ENCODE assay signal across 20 cellular contexts in genomic region chr3:126354776-126355175, GRCh38. TPM values are rescaled to one million over a fixed set of nuclear protein-coding genes. Genes with fewer than 3 reads are reported as not detected.
DNase-seq lines count a peak whose midpoint lies in the region; ATAC-seq, FAIRE-seq and TF ChIP-seq lines count a peak whose summit lies in the region.
"Had no signal": no experiment of that assay in that cellular context is flagged by ENCODE, and none has a peak within 500 bp of the region (broad histone marks: within the 10 kb centered on the region; RNA-seq: fewer than 3 reads in every experiment).

No MANE protein-coding gene starts in this region.

- no peak for FAIRE-seq in pancreas (lab: Jason Lieb, UNC)
- no peak for FAIRE-seq in RCC 7860 (lab: Jason Lieb, UNC)
- FAIRE-seq: endometrium, islet of Langerhans had no signal

- TF ChIP-seq CTCF in left ventricle myocardium inferior (IDR thresholded peaks at IDR 0.05; ENCODE audit: borderline replicate concordance), result no peak
- no peak for TF ChIP-seq CTCF in pancreas (IDR thresholded peaks at IDR 0.05)
- no peak for TF ChIP-seq CTCF in transverse colon (IDR thresholded peaks at IDR 0.05)

- H3K4me3 ChIP-seq in adipocyte (ENCODE audit: low read length) (peak overlapping the region; percentile 92), left ventricle myocardium inferior (peak overlapping the region; percentile 87), pancreas (peak overlapping the region in 3 of 4 donors; percentile 83 to 95 (median 94)), transverse colon (no peak overlapping the region)

- H3K9me3 ChIP-seq in adipocyte (ENCODE audit: control insufficient read depth, low read length) (peaks cover 8% of the 10 kb centered on the region), left ventricle myocardium inferior (replicated peaks) (peaks cover 8% of the 10 kb centered on the region), pancreas (no peaks in the 10 kb centered on the region), transverse colon (no peaks in the 10 kb centered on the region)
- H3K9me3 ChIP-seq: HAP-1 had no signal

- peak overlapping the region; percentile 97 for H3K27ac ChIP-seq in left ventricle myocardium inferior (replicated peaks)
- peak overlapping the region in 2 of 4 donors; percentile 96 to 98 for H3K27ac ChIP-seq in pancreas
- peak overlapping the region in 3 of 4 donors; percentile 67 to 88 (median 87) for H3K27ac ChIP-seq in transverse colon

- no peak overlapping the region for H3K4me3 Mint-ChIP-seq in stimulated activated naive B cell treated with anti-CD40 and anti-IgM and Interleukin-4, amounts not matched to agents 10 μg/mL and 1 μg/mL and 100 μg/mL, for 72 hours
- H3K4me3 Mint-ChIP-seq: activated naive CD8-positive, alpha-beta T cell treated with anti-CD3 and anti-CD28 coated beads, Interleukin-2, amount 10 ng/mL, durations not matched to agents 7 days and 5 days; activated T-cell treated with anti-CD3 and anti-CD28 coated beads, Interleukin-2, amount 50 U/mL, for 24 hours had no signal

- H3K9ac ChIP-seq in adipocyte (ENCODE audit: low read length), result peak overlapping the region; percentile 96

- WGBS in pancreas, 2 donors, result 40 to 46% methylated on average over 7 of the region's 7 CpGs
- WGBS in transverse colon (ENCODE audit: low coverage in 1 of 2), 2 donors, result 92% methylated on average over 3 of the region's 7 CpGs; no CpG with 5 or more reads in 1 of the 2 donors

- H3K4me1 Mint-ChIP-seq in stimulated activated naive B cell treated with anti-CD40 and anti-IgM and Interleukin-4, amounts not matched to agents 10 μg/mL and 1 μg/mL and 100 μg/mL, for 72 hours, result peaks cover 5 to 23% of the 10 kb centered on the region in 2 donors

- no peaks in the 10 kb centered on the region for H3K36me3 Mint-ChIP-seq in stimulated activated naive B cell treated with anti-CD40 and anti-IgM and Interleukin-4, amounts not matched to agents 10 μg/mL and 1 μg/mL and 100 μg/mL, for 72 hours
- H3K36me3 Mint-ChIP-seq: activated naive CD8-positive, alpha-beta T cell treated with anti-CD3 and anti-CD28 coated beads, Interleukin-2, amount 10 ng/mL, durations not matched to agents 7 days and 5 days; CD4-positive, CD25-positive, alpha-beta regulatory T cell had no signal

- H3K27ac Mint-ChIP-seq in stimulated activated naive B cell treated with anti-CD40 and anti-IgM and Interleukin-4, amounts not matched to agents 10 μg/mL and 1 μg/mL and 100 μg/mL, for 72 hours, result no peak overlapping the region
- H3K27ac Mint-ChIP-seq: activated naive CD8-positive, alpha-beta T cell treated with anti-CD3 and anti-CD28 coated beads, Interleukin-2, amount 10 ng/mL, durations not matched to agents 7 days and 5 days; activated T-cell treated with anti-CD3 and anti-CD28 coated beads, Interleukin-2, amount 50 U/mL, for 24 hours; CD4-positive, CD25-positive, alpha-beta regulatory T cell had no signal

- no peak for TF ChIP-seq POLR2A in transverse colon (IDR thresholded peaks at IDR 0.05)

- H3K9me3 Mint-ChIP-seq in stimulated activated naive B cell treated with anti-CD40 and anti-IgM and Interleukin-4, amounts not matched to agents 10 μg/mL and 1 μg/mL and 100 μg/mL, for 72 hours, result no peaks in the 10 kb centered on the region
- H3K9me3 Mint-ChIP-seq: activated naive CD8-positive, alpha-beta T cell treated with anti-CD3 and anti-CD28 coated beads, Interleukin-2, amount 10 ng/mL, durations not matched to agents 7 days and 5 days; activated T-cell treated with anti-CD3 and anti-CD28 coated beads, Interleukin-2, amount 50 U/mL, for 24 hours had no signal

- intact Hi-C loops in left ventricle myocardium inferior (cut with micrococcal nuclease), result loop anchor here (10.0 kb wide), 1 partner anchor 90 kb away; no protein-coding TSS in a partner anchor
- intact Hi-C loops in pancreas (cut with DNase I), result loop anchor here in 1 of 3 donors (5.0 kb wide), 1 partner anchor 87 kb away; no protein-coding TSS in a partner anchor
- intact Hi-C loops in transverse colon (cut with DNase I; ENCODE audit: low total_unique reads), result loop anchor here (2.0 to 10.0 kb wide), 2 partner anchors 34 to 90 kb away; no protein-coding TSS in a partner anchor

- H3K4me1 ChIP-seq in adipocyte (ENCODE audit: control insufficient read depth, insufficient read depth, low read length) (peaks cover 74% of the 10 kb centered on the region), left ventricle myocardium inferior (peaks cover 84% of the 10 kb centered on the region), pancreas (peaks cover 10 to 18% (median 15%) of the 10 kb centered on the region in 3 donors), transverse colon (peaks cover 0 to 30% (median 18%) of the 10 kb centered on the region in 4 donors)

- DNase-seq in adipocyte (ENCODE audit: low read depth) (no peak), left ventricle myocardium inferior (no peak), pancreas (peak in 3 of 6 donors; percentile 46 to 68 (median 65)), transverse colon (no peak), occipital lobe (lab: John Stamatoyannopoulos, UW) (no peak), RCC 7860 (ENCODE audit: low spot score) (no peak)
- DNase-seq in stimulated activated naive B cell treated with anti-CD40 and anti-IgM and Interleukin-4, amounts not matched to agents 10 μg/mL and 1 μg/mL and 100 μg/mL, for 72 hours, result no peak
- DNase-seq: activated naive CD8-positive, alpha-beta T cell treated with anti-CD3 and anti-CD28 coated beads, Interleukin-2, amount 10 ng/mL, durations not matched to agents 7 days and 5 days; activated T-cell treated with anti-CD3 and anti-CD28 coated beads, Interleukin-2, amount 50 U/mL, for 24 hours; CD4-positive, CD25-positive, alpha-beta regulatory T cell; cerebellar nuclear complex; NCI-H187; NCI-H774; SHP77; stimulated activated CD4-positive, alpha-beta T cell treated with anti-CD3 and anti-CD28 coated beads, Interleukin-2, amount 100 ng/mL, for 24 hours had no signal

- in situ Hi-C loops in transverse colon (cut with MboI; ENCODE audit: low pct_ligation_motif_present in 1 of 4, low pct_unique_long_range_greater_than_20kb in 1 of 4, low sequenced_read_pairs in 3 of 4), result no loop called here

- peaks cover 33 to 49% of the 10 kb centered on the region in 2 donors for H3K27me3 Mint-ChIP-seq in stimulated activated naive B cell treated with anti-CD40 and anti-IgM and Interleukin-4, amounts not matched to agents 10 μg/mL and 1 μg/mL and 100 μg/mL, for 72 hours

- H3K36me3 ChIP-seq in adipocyte (ENCODE audit: control insufficient read depth, insufficient read depth, low read length, severe bottlenecking) (peaks cover 30% of the 10 kb centered on the region), left ventricle myocardium inferior (peaks cover 19% of the 10 kb centered on the region), pancreas (peaks cover 0 to 21% (median 16%) of the 10 kb centered on the region in 3 donors), transverse colon (no peaks in the 10 kb centered on the region)

- no peak for TF ChIP-seq EP300 in transverse colon (IDR thresholded peaks at IDR 0.05; ENCODE audit: low read depth)

- H3K27me3 ChIP-seq in adipocyte (replicated peaks; ENCODE audit: control insufficient read depth, insufficient read depth, low read length) (peaks cover 13% of the 10 kb centered on the region), left ventricle myocardium inferior (ENCODE audit: low read depth) (no peaks in the 10 kb centered on the region), pancreas (no peaks in the 10 kb centered on the region), transverse colon (peaks cover 42% of the 10 kb centered on the region)

- no peak for ATAC-seq in pancreas
- no peak for ATAC-seq in stimulated activated naive B cell treated with anti-CD40 and anti-IgM and Interleukin-4, amounts not matched to agents 10 μg/mL and 1 μg/mL and 100 μg/mL, for 72 hours (replicated peaks)

RNA-seq across cellular contexts. Expression of gene KLF15, which starts 2.4 kb away (rescaled TPM):
- total RNA-seq in left ventricle myocardium inferior (44.6 TPM), pancreas (10 to 100 TPM; 15.2 to 38.3 (median 30.6) TPM), transverse colon (10 to 100 TPM in 2 of 4 donors, 1 to 10 TPM in 2; 4.0 to 19.5 (median 8.4) TPM), occipital lobe (2.8 TPM)
- 10 to 100 TPM; 11.3 to 27.1 TPM for polyA plus RNA-seq in pancreas
- total RNA-seq: CD4-positive, CD25-positive, alpha-beta regulatory T cell; T-helper 2 cell treated with Interferon-gamma antibody and Interleukin-4, amounts not matched to agents 100 ng/mL and 5 ng/mL, for 36 hours had no signal
- polyA plus RNA-seq: CD4-positive, CD25-positive, alpha-beta regulatory T cell had no signal

RNA-seq across cellular contexts. Expression of gene CFAP100, which starts 39.9 kb away (rescaled TPM):
- total RNA-seq in left ventricle myocardium inferior (not detected), pancreas (not detected), transverse colon (not detected), occipital lobe (2.0 TPM)
- polyA plus RNA-seq in pancreas, result not detected
- total RNA-seq: activated naive CD8-positive, alpha-beta T cell treated with anti-CD3 and anti-CD28 coated beads, Interleukin-2, amount 10 ng/mL, durations not matched to agents 7 days and 5 days; CD4-positive, CD25-positive, alpha-beta regulatory T cell; renal cortical epithelial cell; T-helper 2 cell treated with Interferon-gamma antibody and Interleukin-4, amounts not matched to agents 100 ng/mL and 5 ng/mL, for 36 hours had no signal
- polyA plus RNA-seq: CD4-positive, CD25-positive, alpha-beta regulatory T cell had no signal

Comparison
In these comparisons a context has a peak if more than half of its experiments do, and no peak if none do; other contexts are left out.
1. H3K4me3 ChIP-seq: peak in adipocyte (single experiment), left ventricle myocardium inferior (single experiment) and pancreas (3 of 4); none in transverse colon (0 of 4).